Comparison of ENCODE assay signal across 17 cellular contexts in genomic region chr11:97610854-97611253, GRCh38.
DNase-seq lines count a peak whose midpoint lies in the region; ATAC-seq and TF ChIP-seq lines count a peak whose summit lies in the region.
"Had no signal": no experiment of that assay in that cellular context is flagged by ENCODE, and none has a peak within 500 bp of the region (broad histone marks: within the 10 kb centered on the region; RNA-seq: fewer than 3 reads in every experiment).

No MANE protein-coding gene starts in this region.

- H3K4me3 ChIP-seq in A673 (ENCODE audit: low read depth, low read length, poor library complexity, severe bottlenecking) (no peak overlapping the region), GM06990 (replicated peaks; ENCODE audit: low read depth, low read length) (no peak overlapping the region), WERI-Rb-1 (ENCODE audit: low read depth, low read length) (no peak overlapping the region)
- H3K4me3 ChIP-seq: A549, HAP-1, SJCRH30 had no signal

- CTCF ChIA-PET in A673 (lab: Charles Lee), result no interaction called here

- H3K9me3 ChIP-seq in A673 (ENCODE audit: low read depth, low read length, poor library complexity, severe bottlenecking) (peaks cover under 1% of the 10 kb centered on the region), WERI-Rb-1 (ENCODE audit: severe bottlenecking) (no peaks in the 10 kb centered on the region)
- H3K9me3 ChIP-seq: A549, HAP-1, SJCRH30 had no signal

- H3K27ac ChIP-seq in A673 (ENCODE audit: low read depth, low read length, poor library complexity, severe bottlenecking) (no peak overlapping the region), WERI-Rb-1 (no peak overlapping the region)
- H3K27ac ChIP-seq: A549, RWPE1, SJCRH30 had no signal

- intact Hi-C loops in A673 (cut with micrococcal nuclease; ENCODE audit: unreplicated experiment), result no loop called here

- BruUV-seq in A673 (replicated peaks; lab: Mats Ljungman, UMichigan), result no TSS peak

- no peak for DNase-seq in A673 (ENCODE audit: low spot score)
- DNase-seq in GM06990 (ENCODE audit: extremely low read depth, insufficient read length), result no peak
- DNase-seq in M059J (ENCODE audit: low read depth), result peak; percentile 9
- no peak for DNase-seq in WERI-Rb-1
- no peak for DNase-seq in GM19240 (ENCODE audit: insufficient read length, low spot score)
- DNase-seq in NOMO-1 treated with dmso at 0.1 percent for 144 hours (lab: John Stamatoyannopoulos, UW; ENCODE audit: unreplicated experiment), result no peak
- no peak for DNase-seq in GDM1 (lab: John Stamatoyannopoulos, UW)
- DNase-seq: NCI-H1436 treated with DMSO at 0.1 percent for 48 hours, NCI-H2227 treated with DMSO at 0.1 percent for 48 hours, NCI-H524 treated with DMSO at 0.1 percent for 48 hours, OCI-M1, SJCRH30, T-helper 17 cell had no signal

- POLR2A ChIA-PET in A673 (lab: Charles Lee; ENCODE audit: low non-redundant PET), result no interaction called here

- TF ChIP-seq CTCF in A673 (conservative IDR thresholded peaks at IDR 0.05; ENCODE audit: low read depth, low read length) (0 out of 2 replicates have a peak, but pooled peaks have one; percentile 8), GM06990 (IDR thresholded peaks at IDR 0.05; ENCODE audit: insufficient read depth, low read length, poor library complexity, severe bottlenecking) (peak; percentile 27), WERI-Rb-1 (IDR thresholded peaks at IDR 0.05; ENCODE audit: low read depth, low read length) (0 out of 2 replicates have a peak, but pooled peaks have one; percentile 18)

- H3K36me3 ChIP-seq in A673 (ENCODE audit: insufficient read depth, low read length, poor library complexity, severe bottlenecking) (no peaks in the 10 kb centered on the region), GM06990 (ENCODE audit: control insufficient read depth, insufficient read depth, low read length) (no peaks in the 10 kb centered on the region), WERI-Rb-1 (no peaks in the 10 kb centered on the region)
- H3K36me3 ChIP-seq: HAP-1, SJCRH30 had no signal

- no peak for ATAC-seq in GM19351 (IDR thresholded peaks at IDR 0.05; ENCODE audit: unreplicated experiment)
- ATAC-seq: A549, T-helper 17 cell had no signal

- H3K4me1 ChIP-seq in A673 (ENCODE audit: insufficient read depth, low read length, poor library complexity, severe bottlenecking), result no peaks in the 10 kb centered on the region
- H3K4me1 ChIP-seq: A549, HAP-1, SJCRH30 had no signal

- H3K27me3 ChIP-seq in A673 (replicated peaks; ENCODE audit: insufficient read depth, low read depth, low read length, poor library complexity), result no peaks in the 10 kb centered on the region
- no peaks in the 10 kb centered on the region for H3K27me3 ChIP-seq in GM06990 (replicated peaks; ENCODE audit: control insufficient read depth, insufficient read depth, low read length)
- no peaks in the 10 kb centered on the region for H3K27me3 ChIP-seq in WERI-Rb-1 (ENCODE audit: insufficient read depth, low read depth, severe bottlenecking)
- H3K27me3 ChIP-seq: SJCRH30 had no signal
